In genomic region chr1:213414346-213414745, GRCh38 we compare ENCODE assay signal across 9 cellular contexts.
"Had no signal": no experiment of that assay in that cellular context is flagged by ENCODE, and none has a peak within 500 bp of the region (broad histone marks: within the 10 kb centered on the region; RNA-seq: fewer than 3 reads in every experiment).

No MANE protein-coding gene starts in this region.

- H3K4me3 Mint-ChIP-seq: HFFc6, IgD-negative memory B cell had no signal

- H3K27ac Mint-ChIP-seq: HFFc6 had no signal

- H3K27ac ChIP-seq: GM23248, HL-60 had no signal

- H3K9me3 ChIP-seq: HAP-1 had no signal

- H3K4me1 ChIP-seq: HAP-1 had no signal

- DNase-seq: GM23248, GOT3, H7, HFFc6 had no signal

- H3K4me3 ChIP-seq: GM23248, HAP-1 had no signal

- H3K36me3 ChIP-seq: HAP-1 had no signal

- H3K36me3 Mint-ChIP-seq: IgD-negative memory B cell had no signal

- H3K9ac ChIP-seq: GM23248 had no signal

- ATAC-seq: HCT116, HepG2 had no signal
